Comparison of ENCODE assay signal across 18 cellular contexts in genomic region chr15:65072027-65072426, GRCh38. TPM values are rescaled to one million over a fixed set of nuclear protein-coding genes. Genes with fewer than 3 reads are reported as not detected.
DNase-seq lines count a peak whose midpoint lies in the region; ATAC-seq and TF ChIP-seq lines count a peak whose summit lies in the region.
"Had no signal": no experiment of that assay in that cellular context is flagged by ENCODE, and none has a peak within 500 bp of the region (broad histone marks: within the 10 kb centered on the region; RNA-seq: fewer than 3 reads in every experiment).

No MANE protein-coding gene starts in this region.

- peaks cover 13% of the 10 kb centered on the region for H3K27me3 Mint-ChIP-seq in nephron (ENCODE audit: low read depth)

- H3K27ac ChIP-seq in Peyer's patch (peak overlapping the region in 3 of 4 donors; percentile 46 to 59 (median 59)), uterus (peak overlapping the region; percentile 80 to 98)
- H3K27ac ChIP-seq: pancreas had no signal

- H3K9me3 ChIP-seq in Peyer's patch (no peaks in the 10 kb centered on the region), uterus (no peaks in the 10 kb centered on the region)
- H3K9me3 ChIP-seq: pancreas, SK-N-SH had no signal

- no peak for TF ChIP-seq POLR2A in Peyer's patch (IDR thresholded peaks at IDR 0.05)
- TF ChIP-seq POLR2A in uterus (IDR thresholded peaks at IDR 0.05) = no peak

- H3K27ac Mint-ChIP-seq in nephron = peak overlapping the region; percentile 89 to 99 (median 99)
- H3K27ac Mint-ChIP-seq: activated T-cell treated with anti-CD3 and anti-CD28 coated beads, Interleukin-2, amount 50 U/mL, for 72 hours had no signal

- intact Hi-C loops in uterus (cut with DNase I; ENCODE audit: low total_unique reads) = no loop called here

- ATAC-seq in esophagus mucosa (no peak), GM18873 (IDR thresholded peaks at IDR 0.05; ENCODE audit: low FRiP score, unreplicated experiment) (no peak)
- ATAC-seq: activated T-cell treated with anti-CD3 and anti-CD28 coated beads, Interleukin-2, amount 50 U/mL, for 72 hours had no signal

- H3K36me3 ChIP-seq in Peyer's patch = no peaks in the 10 kb centered on the region
- no peaks in the 10 kb centered on the region for H3K36me3 ChIP-seq in uterus
- H3K36me3 ChIP-seq: pancreas had no signal

- H3K4me1 ChIP-seq in Peyer's patch (peaks cover 0 to 31% (median 0%) of the 10 kb centered on the region in 4 donors), uterus (peaks cover 7 to 38% of the 10 kb centered on the region in 2 donors)
- H3K4me1 ChIP-seq: pancreas had no signal

- H3K36me3 Mint-ChIP-seq in nephron (ENCODE audit: low read depth) = no peaks in the 10 kb centered on the region

- peaks cover 62% of the 10 kb centered on the region for H3K4me1 Mint-ChIP-seq in nephron

- TF ChIP-seq CTCF in Peyer's patch (IDR thresholded peaks at IDR 0.05) (no peak), nephron (IDR thresholded peaks at IDR 0.05; ENCODE audit: unreplicated experiment in 3 of 3) (no peak), uterus (IDR thresholded peaks at IDR 0.05) (no peak)

- DNase-seq in Peyer's patch = no peak
- DNase-seq in fibroblast of gingiva (ENCODE audit: low read depth) = peak; percentile 12
- peak; percentile 56 to 68 for DNase-seq in uterus
- no peak for DNase-seq in NCI-H524 (lab: John Stamatoyannopoulos, UW)
- DNase-seq: activated CD4-positive, alpha-beta T cell treated with anti-CD3 and anti-CD28 coated beads, Interleukin-2, amount 50 U/mL, for 48 hours; activated T-cell treated with anti-CD3 and anti-CD28 coated beads, Interleukin-2, amount 50 U/mL, for 72 hours; DMS79; kidney glomerular epithelial cell; NCI-H187 treated with DMSO at 0.1 percent for 48 hours; OCI-M1; pancreas; SK-N-SH had no signal

- peak overlapping the region in 2 of 3 experiments; percentile 60 to 61 for H3K4me3 Mint-ChIP-seq in nephron
- H3K4me3 Mint-ChIP-seq: activated T-cell treated with anti-CD3 and anti-CD28 coated beads, Interleukin-2, amount 50 U/mL, for 72 hours had no signal

- H3K4me3 ChIP-seq in Peyer's patch = no peak overlapping the region
- no peak overlapping the region for H3K4me3 ChIP-seq in uterus
- H3K4me3 ChIP-seq: pancreas had no signal

- H3K27me3 ChIP-seq in Peyer's patch = peaks cover 0 to 9% of the 10 kb centered on the region in 2 donors
- H3K27me3 ChIP-seq in uterus = no peaks in the 10 kb centered on the region

- no peaks in the 10 kb centered on the region for H3K9me3 Mint-ChIP-seq in nephron
- H3K9me3 Mint-ChIP-seq: activated T-cell treated with anti-CD3 and anti-CD28 coated beads, Interleukin-2, amount 50 U/mL, for 72 hours had no signal

RNA-seq across cellular contexts. Expression of gene RASL12, which starts 4.2 kb away (rescaled TPM):
- total RNA-seq in Peyer's patch (10 to 100 TPM in 2 of 4 donors, 1 to 10 TPM in 2; 5.1 to 23.1 (median 8.5) TPM), uterus (100 to 1,000 TPM in 1 of 4 donors, 10 to 100 TPM in 3; 65.3 to 116 (median 76.6) TPM), esophagus mucosa (1.5 TPM)
- total RNA-seq: activated T-cell treated with anti-CD3 and anti-CD28 coated beads, Interleukin-2, amount 50 U/mL, for 72 hours; endothelial cell of umbilical vein had no signal

RNA-seq across cellular contexts. Expression of gene KBTBD13, which starts 4.5 kb away (rescaled TPM):
- under 1 TPM in 1 of 4 donors, not detected in 3; 0.38 TPM for total RNA-seq in Peyer's patch
- total RNA-seq in uterus = 1 to 10 TPM in 1 of 4 donors, under 1 TPM in 1, not detected in 2; 0.21 to 1.3 TPM
- total RNA-seq in esophagus mucosa = not detected
- total RNA-seq: activated T-cell treated with anti-CD3 and anti-CD28 coated beads, Interleukin-2, amount 50 U/mL, for 72 hours; cerebellum; endothelial cell of umbilical vein; NCI-H460; pancreas had no signal

RNA-seq across cellular contexts. Expression of gene SLC51B, which starts 26.8 kb away (rescaled TPM):
- total RNA-seq in Peyer's patch (100 to 1,000 TPM in 3 of 4 donors, 1 to 10 TPM in 1; 4.1 to 374 (median 196) TPM), uterus (not detected), esophagus mucosa (not detected)
- total RNA-seq: activated T-cell treated with anti-CD3 and anti-CD28 coated beads, Interleukin-2, amount 50 U/mL, for 72 hours; cerebellum; endothelial cell of umbilical vein had no signal

RNA-seq across cellular contexts. Expression of gene MTFMT, which starts 42.6 kb away (rescaled TPM):
- total RNA-seq in Peyer's patch (10 to 100 TPM; 22.3 to 39.9 (median 36.9) TPM), uterus (10 to 100 TPM; 11.5 to 30.1 (median 21.0) TPM), esophagus mucosa (9.8 TPM)

RNA-seq across cellular contexts. Expression of gene UBAP1L, which starts 43.0 kb away (rescaled TPM):
- 1 to 10 TPM; 3.0 to 8.7 (median 5.5) TPM for total RNA-seq in Peyer's patch
- total RNA-seq in uterus = 10 to 100 TPM in 1 of 4 donors, 1 to 10 TPM in 2, under 1 TPM in 1; 0.77 to 16.0 (median 3.8) TPM
- 1.8 TPM for total RNA-seq in esophagus mucosa

Comparison
In these comparisons a context has a peak if more than half of its experiments do, and no peak if none do; other contexts are left out.
1. DNase-seq: peak in fibroblast of gingiva (single experiment) and uterus (2 of 2); none in Peyer's patch (0 of 3) and NCI-H524 (0 of 2).